ENCODE assay signal across 8 cellular contexts in the genomic region with DNA sequence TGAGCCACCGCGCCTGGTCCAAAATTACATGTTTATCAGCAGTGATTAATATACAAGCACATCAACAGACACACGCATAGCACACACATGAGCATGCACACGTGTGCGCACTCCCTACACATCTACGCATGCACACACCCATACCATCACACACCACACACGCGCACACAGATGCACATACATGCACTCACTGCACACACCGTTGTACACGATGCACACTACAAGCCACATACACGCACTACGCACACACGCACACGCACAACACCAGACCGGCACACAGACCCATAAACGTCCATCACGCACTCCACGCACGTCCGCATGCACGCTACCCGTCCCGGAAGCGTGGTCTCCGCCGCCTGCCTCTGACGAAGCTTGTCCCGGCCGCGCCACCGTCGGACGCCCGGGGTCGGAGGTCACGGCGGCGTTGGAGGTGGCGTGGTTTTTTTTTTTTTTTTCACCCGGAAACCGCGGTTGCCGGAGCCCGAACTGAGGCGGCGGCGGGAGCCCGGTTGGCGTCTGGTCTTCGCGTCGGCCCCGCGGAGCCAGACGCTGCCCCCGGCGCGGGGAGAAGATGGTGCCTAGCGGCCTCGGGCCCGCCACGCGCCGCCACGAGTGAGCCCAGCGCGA. TPM values are rescaled to one million over a fixed set of nuclear protein-coding genes. Genes with fewer than 3 reads are reported as not detected.
DNase-seq lines count a peak whose midpoint lies in the region; ATAC-seq and TF ChIP-seq lines count a peak whose summit lies in the region.

A gene with protein sequence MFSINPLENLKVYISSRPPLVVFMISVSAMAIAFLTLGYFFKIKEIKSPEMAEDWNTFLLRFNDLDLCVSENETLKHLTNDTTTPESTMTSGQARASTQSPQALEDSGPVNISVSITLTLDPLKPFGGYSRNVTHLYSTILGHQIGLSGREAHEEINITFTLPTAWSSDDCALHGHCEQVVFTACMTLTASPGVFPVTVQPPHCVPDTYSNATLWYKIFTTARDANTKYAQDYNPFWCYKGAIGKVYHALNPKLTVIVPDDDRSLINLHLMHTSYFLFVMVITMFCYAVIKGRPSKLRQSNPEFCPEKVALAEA (plus strand): TSS at position 457 of the 627 bp plus-strand sequence. CDS start 20,641 bp downstream, outside the sequence.

- peaks cover 0 to 2% (median 0%) of the 10 kb centered on the region in 7 donors for H3K9me3 Mint-ChIP-seq in CD14-positive monocyte
- no peaks in the 10 kb centered on the region for H3K9me3 Mint-ChIP-seq in activated CD8-positive, alpha-beta T cell treated with anti-CD3 and anti-CD28 coated beads for 36 hours

- peaks cover 0 to 5% of the 10 kb centered on the region in 2 donors for H3K36me3 ChIP-seq in duodenal mucosa (ENCODE audit: control insufficient read depth in 1 of 2, insufficient read depth in 2 of 2, low read length in 2 of 2)

- POLR2A ChIA-PET in activated CD8-positive, alpha-beta T cell treated with anti-CD3 and anti-CD28 coated beads for 36 hours (lab: Charles Lee) = interaction anchor here (0.6 to 2.5 kb wide), 6 partner anchors 16 to 171 kb away, joined by 3 to 12 read pairs (median 3); a partner anchor contains a TSS

- H3K27ac Mint-ChIP-seq in CD14-positive monocyte = peak within 1 kb of the TSS; percentile 92 to 97 (median 94)
- H3K27ac Mint-ChIP-seq in activated CD8-positive, alpha-beta T cell treated with anti-CD3 and anti-CD28 coated beads for 36 hours = peak within 1 kb of the TSS; percentile 97

- H3K4me3 Mint-ChIP-seq in CD14-positive monocyte = peak within 1 kb of the TSS; percentile 95 to 100
- peak within 1 kb of the TSS; percentile 94 for H3K4me3 Mint-ChIP-seq in activated CD8-positive, alpha-beta T cell treated with anti-CD3 and anti-CD28 coated beads for 36 hours

- peak; percentile 88 for ATAC-seq in GM19372 (IDR thresholded peaks at IDR 0.05; ENCODE audit: low read depth, unreplicated experiment)
- ATAC-seq in HG03558 (IDR thresholded peaks at IDR 0.05; ENCODE audit: extremely low read depth, unreplicated experiment) = peak; percentile 60
- ATAC-seq in activated CD8-positive, alpha-beta T cell treated with anti-CD3 and anti-CD28 coated beads for 36 hours = peak; percentile 94

- peaks cover 5 to 14% of the 10 kb centered on the region in 2 donors for H3K36me3 Mint-ChIP-seq in CD14-positive monocyte
- H3K36me3 Mint-ChIP-seq in activated CD8-positive, alpha-beta T cell treated with anti-CD3 and anti-CD28 coated beads for 36 hours (ENCODE audit: low read depth) = peaks cover 33% of the 10 kb centered on the region

- peaks cover 26% of the 10 kb centered on the region for H3K4me1 Mint-ChIP-seq in CD14-positive monocyte
- H3K4me1 Mint-ChIP-seq in activated CD8-positive, alpha-beta T cell treated with anti-CD3 and anti-CD28 coated beads for 36 hours (ENCODE audit: low read depth) = peaks cover 28% of the 10 kb centered on the region

- peak within 1 kb of the TSS; percentile 87 to 96 for H3K9ac ChIP-seq in duodenal mucosa (ENCODE audit: low read depth in 1 of 2, low read length in 2 of 2)

- no peaks in the 10 kb centered on the region for H3K27me3 ChIP-seq in duodenal mucosa (ENCODE audit: control insufficient read depth in 1 of 2, insufficient read depth in 2 of 2, low read length in 2 of 2)

- no peak for TF ChIP-seq POLR2A in lower leg skin (IDR thresholded peaks at IDR 0.05)

- DNase-seq in CD14-positive monocyte (ENCODE audit: low spot score) = peak; percentile 82
- peak; percentile 87 for DNase-seq in NCI-H82 (lab: John Stamatoyannopoulos, UW)
- peak; percentile 93 for DNase-seq in activated CD8-positive, alpha-beta T cell treated with anti-CD3 and anti-CD28 coated beads for 36 hours
- peak; percentile 83 to 97 for DNase-seq in lower leg skin (ENCODE audit: low spot score in 2 of 2)
- DNase-seq in stimulated activated CD4-positive, alpha-beta T cell treated with anti-CD3 and anti-CD28 coated beads, Interleukin-4, amount 100 ng/mL, for 4 hours = peak; percentile 89 to 90

- TF ChIP-seq CTCF in CD14-positive monocyte (IDR thresholded peaks at IDR 0.05) (no peak), lower leg skin (IDR thresholded peaks at IDR 0.05) (peak in 1 of 3 donors; percentile 81)
- TF ChIP-seq CTCF in activated CD8-positive, alpha-beta T cell treated with anti-CD3 and anti-CD28 coated beads for 36 hours (IDR thresholded peaks at IDR 0.05) = no peak

- H3K4me1 ChIP-seq in duodenal mucosa (ENCODE audit: control insufficient read depth in 1 of 2, insufficient read depth in 2 of 2, low read length in 2 of 2) = peaks cover 7 to 18% of the 10 kb centered on the region in 2 donors

- intact Hi-C loops in CD14-positive monocyte (cut with micrococcal nuclease) = loop anchor here (5.0 kb wide), 2 partner anchors 66 to 79 kb away; no protein-coding TSS in a partner anchor
- intact Hi-C loops in activated CD8-positive, alpha-beta T cell treated with anti-CD3 and anti-CD28 coated beads for 36 hours (cut with micrococcal nuclease) = loop anchor here (10.0 kb wide), 1 partner anchor 74 kb away; a partner anchor contains a TSS
- intact Hi-C loops in lower leg skin (cut with DNase I; ENCODE audit: low total_unique reads) = no loop called here

- WGBS in lower leg skin, 2 donors = 1 to 2% methylated on average over 40 to 63 of the region's 67 CpGs

- CTCF ChIA-PET in activated CD8-positive, alpha-beta T cell treated with anti-CD3 and anti-CD28 coated beads for 36 hours (lab: Charles Lee) = no interaction called here

- peak within 1 kb of the TSS; percentile 67 for H3K27ac ChIP-seq in duodenal mucosa (ENCODE audit: low read depth, low read length)

- H3K9me3 ChIP-seq in duodenal mucosa (ENCODE audit: control insufficient read depth in 1 of 2, low read length in 2 of 2) = no peaks in the 10 kb centered on the region

- H3K27me3 Mint-ChIP-seq in CD14-positive monocyte (ENCODE audit: low read depth in 3 of 3) = peaks cover 0 to 1% (median 0%) of the 10 kb centered on the region in 3 donors
- no peaks in the 10 kb centered on the region for H3K27me3 Mint-ChIP-seq in activated CD8-positive, alpha-beta T cell treated with anti-CD3 and anti-CD28 coated beads for 36 hours

- peak within 1 kb of the TSS; percentile 88 to 98 for H3K4me3 ChIP-seq in duodenal mucosa (ENCODE audit: low read depth in 1 of 2, low read length in 2 of 2)
- H3K4me3 ChIP-seq in lower leg skin (ENCODE audit: low read depth, poor library complexity, severe bottlenecking) = peak within 1 kb of the TSS; percentile 98

RNA-seq across cellular contexts. Expression of the gene that starts here (rescaled TPM):
- 10 to 100 TPM; 67.5 to 78.3 TPM for polyA plus RNA-seq in CD14-positive monocyte
- 10 to 100 TPM; 66.7 to 76.1 TPM for total RNA-seq in activated CD8-positive, alpha-beta T cell treated with anti-CD3 and anti-CD28 coated beads for 36 hours
- 10 to 100 TPM; 55.6 to 83.9 (median 78.2) TPM for total RNA-seq in lower leg skin

Comparison
In these comparisons a context has a peak if more than half of its experiments do, and no peak if none do; other contexts are left out.
1. Peak in every context shown above with its lines: DNase-seq, ATAC-seq, H3K4me3 ChIP-seq and H3K27ac ChIP-seq.